Comparison of ENCODE assay signal across 25 cellular contexts in genomic region chr6:40629463-40629862, GRCh38. TPM values are rescaled to one million over a fixed set of nuclear protein-coding genes. Genes with fewer than 3 reads are reported as not detected.
DNase-seq lines count a peak whose midpoint lies in the region; ATAC-seq, FAIRE-seq and TF ChIP-seq lines count a peak whose summit lies in the region.
"Had no signal": no experiment of that assay in that cellular context is flagged by ENCODE, and none has a peak within 500 bp of the region (broad histone marks: within the 10 kb centered on the region; RNA-seq: fewer than 3 reads in every experiment).

No MANE protein-coding gene starts in this region.

- CTCF ChIA-PET in HepG2 (lab: Yijun Ruan, JAX; ENCODE audit: low intra/inter-chr PET ratio, low total read pairs), result no interaction called here
- CTCF ChIA-PET in H1 (lab: Charles Lee; ENCODE audit: partially characterized antibody), result interaction anchor here (0.8 to 1.9 kb wide), 5 partner anchors 12 to 410 kb away, joined by 3 to 5 read pairs (median 4); partner anchors contain the start of gene UNC5CL

- H4K8ac ChIP-seq in H1 (ENCODE audit: extremely low read depth, insufficient read depth, low read length) (no peak overlapping the region), trophoblast cell (ENCODE audit: low read depth, low read length) (no peak overlapping the region)

- no peak overlapping the region for H4K12ac ChIP-seq in trophoblast cell (ENCODE audit: low read depth, low read length)

- DNase-seq in HepG2 (ENCODE audit: low spot score) (no peak), right lobe of liver (no peak), H1 (ENCODE audit: low read depth in 1 of 2, low spot score in 2 of 2) (no peak), trophoblast cell (no peak), NCI-H2081 (lab: John Stamatoyannopoulos, UW) (no peak), DMS 273 (lab: John Stamatoyannopoulos, UW; ENCODE audit: unreplicated experiment) (no peak), natural killer cell (no peak)
- DNase-seq: 8988T; ACHN; C1 segment of cervical spinal cord; CD4-positive, alpha-beta memory T cell; CD4-positive, CD25-positive, alpha-beta regulatory T cell; CD8-positive, alpha-beta memory T cell; COR-L47; DMS79 treated with DMSO at 0.1 percent for 48 hours; GF-D8 had no signal

- no peaks in the 10 kb centered on the region for H3K36me3 Mint-ChIP-seq in nephron (ENCODE audit: low read depth)
- H3K36me3 Mint-ChIP-seq in natural killer cell, result no peaks in the 10 kb centered on the region
- H3K36me3 Mint-ChIP-seq: CD14-positive monocyte; CD4-positive, alpha-beta memory T cell; CD4-positive, CD25-positive, alpha-beta regulatory T cell; CD8-positive, alpha-beta memory T cell had no signal

- H3K4me3 Mint-ChIP-seq in nephron, result no peak overlapping the region
- no peak overlapping the region for H3K4me3 Mint-ChIP-seq in natural killer cell
- H3K4me3 Mint-ChIP-seq: CD14-positive monocyte; CD4-positive, alpha-beta memory T cell; CD4-positive, CD25-positive, alpha-beta regulatory T cell; CD8-positive, alpha-beta memory T cell had no signal

- H3K9me3 Mint-ChIP-seq in nephron (peaks cover 3% of the 10 kb centered on the region), natural killer cell (no peaks in the 10 kb centered on the region)

- no TSS peak for BruUV-seq in HepG2 (replicated peaks; lab: Mats Ljungman, UMichigan)

- no peak overlapping the region for H3K18ac ChIP-seq in H1 (ENCODE audit: extremely low read depth, low read length)
- no peak overlapping the region for H3K18ac ChIP-seq in trophoblast cell (ENCODE audit: low read length)

- peaks cover 2% of the 10 kb centered on the region; the same call in 1 of the 2 replicates for H3K23me2 ChIP-seq in H1 (ENCODE audit: low read depth, low read length)

- ATAC-seq in HepG2, result no peak
- no peak for ATAC-seq in right lobe of liver
- ATAC-seq in natural killer cell, result no peak

- H3K56ac ChIP-seq in H1 (replicated peaks; ENCODE audit: insufficient read length, low read depth, low read length), result no peak overlapping the region

- H3K79me2 ChIP-seq in HepG2 (ENCODE audit: insufficient read depth, low read length), result no peaks in the 10 kb centered on the region
- no peaks in the 10 kb centered on the region; a peak in 1 of 4 replicates for H3K79me2 ChIP-seq in H1 (ENCODE audit: control insufficient read depth in 1 of 2, insufficient read depth in 2 of 2, low read length in 2 of 2)
- H3K79me2 ChIP-seq in trophoblast cell (ENCODE audit: control insufficient read depth, insufficient read depth, low read length, poor library complexity), result no peaks in the 10 kb centered on the region

- H2AK5ac ChIP-seq in H1 (ENCODE audit: low read depth, low read length) (no peak overlapping the region), trophoblast cell (ENCODE audit: low read length) (no peak overlapping the region)

- H2BK5ac ChIP-seq in H1 (ENCODE audit: low read depth, low read length) (no peak overlapping the region), trophoblast cell (ENCODE audit: low read depth, low read length, poor library complexity) (no peak overlapping the region)

- H4K5ac ChIP-seq in H1 (ENCODE audit: insufficient read length, low read depth, low read length), result no peak overlapping the region

- H3K9me3 ChIP-seq in HepG2 (ENCODE audit: low read length) (no peaks in the 10 kb centered on the region), right lobe of liver (no peaks in the 10 kb centered on the region), H1 (ENCODE audit: insufficient read depth in 2 of 2, low read depth in 1 of 2, low read length in 1 of 2) (0 out of 4 replicates have a peak, but pooled peaks cover 0 to 4% of the 10 kb centered on the region in 2 experiments), trophoblast cell (ENCODE audit: insufficient read depth, low read depth, low read length) (no peaks in the 10 kb centered on the region)
- H3K9me3 ChIP-seq: BLaER1 had no signal

- H2BK20ac ChIP-seq in H1 (ENCODE audit: low read length), result no peak overlapping the region

- TF ChIP-seq POLR2A in HepG2 (IDR thresholded peaks at IDR 0.05; ENCODE audit: insufficient read depth in 1 of 2, low read depth in 2 of 2, low read length in 2 of 2) (no peak), right lobe of liver (IDR thresholded peaks at IDR 0.05) (no peak), H1 (IDR thresholded peaks at IDR 0.05; ENCODE audit: control extremely low read depth in 1 of 2, low read depth in 2 of 2, low read length in 2 of 2) (no peak)

- H3K9ac ChIP-seq in HepG2 (ENCODE audit: insufficient read depth, low read depth, low read length) (no peak overlapping the region), H1 (replicated peaks in 1 of 4; ENCODE audit: extremely low read depth in 1 of 4, low read depth in 3 of 4, low read length in 3 of 4) (no peak overlapping the region), trophoblast cell (ENCODE audit: low read length) (no peak overlapping the region)
- H3K9ac ChIP-seq: BLaER1 had no signal

- no peak overlapping the region for H2BK120ac ChIP-seq in H1 (replicated peaks; ENCODE audit: low read depth, low read length)
- no peak overlapping the region for H2BK120ac ChIP-seq in trophoblast cell (ENCODE audit: insufficient read depth, low read length, poor library complexity)

- no peak overlapping the region for H2BK15ac ChIP-seq in H1 (ENCODE audit: low read length)

- no peak overlapping the region for H3K4ac ChIP-seq in H1 (replicated peaks; ENCODE audit: insufficient read length, low read depth, low read length)
- H3K4ac ChIP-seq in trophoblast cell (ENCODE audit: low read depth, low read length), result no peak overlapping the region

- H2BK12ac ChIP-seq in H1 (ENCODE audit: low read depth, low read length), result no peak overlapping the region
- H2BK12ac ChIP-seq in trophoblast cell (ENCODE audit: low read length), result peak overlapping the region; percentile 63

- TF ChIP-seq CTCF in HepG2 (CRISPR knock-in tag; IDR thresholded peaks at IDR 0.05) (no peak), right lobe of liver (IDR thresholded peaks at IDR 0.05) (no peak), H1 (IDR thresholded peaks at IDR 0.05; ENCODE audit: control extremely low read depth in 1 of 3, insufficient read depth in 1 of 3, low read depth in 1 of 3, low read length in 3 of 3) (no peak), nephron (IDR thresholded peaks at IDR 0.05; ENCODE audit: unreplicated experiment in 3 of 3) (no peak), natural killer cell (IDR thresholded peaks at IDR 0.05) (no peak)

- H3K36me3 ChIP-seq in HepG2 (replicated peaks in 1 of 2; ENCODE audit: control insufficient read depth in 1 of 2, insufficient read depth in 2 of 2, low read length in 2 of 2), result no peaks in the 10 kb centered on the region
- H3K36me3 ChIP-seq in right lobe of liver, result no peaks in the 10 kb centered on the region
- H3K36me3 ChIP-seq in H1 (ENCODE audit: control insufficient read depth in 2 of 4, insufficient read depth in 4 of 4, low read length in 3 of 4), result no peaks in the 10 kb centered on the region
- no peaks in the 10 kb centered on the region for H3K36me3 ChIP-seq in trophoblast cell (ENCODE audit: control insufficient read depth in 1 of 2, insufficient read depth in 2 of 2, low read length in 2 of 2)
- H3K36me3 ChIP-seq: BE2C, BLaER1 had no signal

- TF ChIP-seq RAD21 in HepG2 (CRISPR knock-in tag; IDR thresholded peaks at IDR 0.05) (no peak), H1 (IDR thresholded peaks at IDR 0.05 in 1 of 2, conservative IDR thresholded peaks at IDR 0.05 in 1 of 2; ENCODE audit: low read depth in 2 of 2, low read length in 2 of 2) (no peak)

- H3K79me1 ChIP-seq in H1 (ENCODE audit: low read depth, low read length) (no peaks in the 10 kb centered on the region), trophoblast cell (ENCODE audit: low read length) (peaks cover 2% of the 10 kb centered on the region)

- no peaks in the 10 kb centered on the region for H4K20me1 ChIP-seq in HepG2 (ENCODE audit: insufficient read depth, low read length)
- H4K20me1 ChIP-seq in H1 (replicated peaks in 1 of 2; ENCODE audit: control insufficient read depth in 1 of 2, insufficient read depth in 2 of 2, low read length in 2 of 2), result no peaks in the 10 kb centered on the region
- H4K20me1 ChIP-seq: BLaER1 had no signal

- no peak for FAIRE-seq in HepG2 (lab: Jason Lieb, UNC)
- FAIRE-seq in H1 (lab: Jason Lieb, UNC), result no peak
- FAIRE-seq: A204.1, G401.6, GM12891, GM19239 had no signal

- no peak overlapping the region for H3K27ac ChIP-seq in HepG2 (ENCODE audit: extremely low read length, insufficient read depth, low read length)
- H3K27ac ChIP-seq in right lobe of liver, result no peak overlapping the region
- no peak overlapping the region for H3K27ac ChIP-seq in H1 (ENCODE audit: low read depth, low read length)
- H3K27ac ChIP-seq in trophoblast cell (ENCODE audit: low read depth, low read length), result no peak overlapping the region
- H3K27ac ChIP-seq: BLaER1 had no signal

- POLR2A ChIA-PET in HepG2 (lab: Yijun Ruan, JAX) (no interaction called here), H1 (lab: Charles Lee; ENCODE audit: partially characterized antibody) (no interaction called here)

- H3K14ac ChIP-seq in H1 (ENCODE audit: insufficient read length) (peak overlapping the region; percentile 21), trophoblast cell (ENCODE audit: low read length) (no peak overlapping the region)

- H3K27ac Mint-ChIP-seq in nephron (peak overlapping the region in 2 of 3 experiments; percentile 67 to 72), natural killer cell (no peak overlapping the region)
- H3K27ac Mint-ChIP-seq: CD14-positive monocyte; CD4-positive, alpha-beta memory T cell had no signal

- no peak overlapping the region for H3K23ac ChIP-seq in H1 (ENCODE audit: insufficient read length)
- no peak overlapping the region for H3K23ac ChIP-seq in trophoblast cell (ENCODE audit: low read length)

- H2AFZ ChIP-seq in HepG2 (ENCODE audit: low read length) (no peak overlapping the region), H1 (ENCODE audit: low read length) (no peak overlapping the region), trophoblast cell (ENCODE audit: insufficient read depth, low read length, poor library complexity) (no peak overlapping the region)

- H3K4me3 ChIP-seq in HepG2 (replicated peaks in 1 of 3; ENCODE audit: insufficient read depth in 1 of 3, low read depth in 2 of 3, low read length in 3 of 3) (no peak overlapping the region), right lobe of liver (no peak overlapping the region), H1 (ENCODE audit: extremely low read depth in 1 of 4, insufficient read depth in 2 of 4, low read depth in 3 of 4, low read length in 4 of 4) (no peak overlapping the region), trophoblast cell (ENCODE audit: low read depth, low read length) (no peak overlapping the region)
- H3K4me3 ChIP-seq: BLaER1 had no signal

- TF ChIP-seq EP300 in HepG2 (IDR thresholded peaks at IDR 0.05; ENCODE audit: low read depth in 2 of 2, low read length in 2 of 2) (no peak), HepG2 (CRISPR knock-in tag; IDR thresholded peaks at IDR 0.05; ENCODE audit: borderline replicate concordance) (no peak), H1 (IDR thresholded peaks at IDR 0.05; ENCODE audit: borderline replicate concordance in 1 of 2, low read depth in 2 of 2, low read length in 2 of 2) (no peak)

- 42% methylated on average over 6 of the region's 6 CpGs for WGBS in HepG2 (ENCODE audit: low lambda C conversion rate)
- WGBS in right lobe of liver (ENCODE audit: insufficient coverage, low coverage, low lambda C conversion rate, missing lambda C conversion rate), result 75% methylated on average over 5 of the region's 6 CpGs
- WGBS in H1 (ENCODE audit: extremely low coverage in 1 of 2, insufficient coverage in 1 of 2, insufficient read length in 1 of 2, insufficient replicate concordance in 2 of 2, low coverage in 1 of 2, low lambda C conversion rate in 2 of 2, missing lambda C conversion rate in 1 of 2), 2 experiments, result 84% methylated on average over 6 of the region's 6 CpGs; no CpG with 5 or more reads in 1 of the 2 experiments
- no CpG with 5 or more reads among the region's 6 CpGs for WGBS in trophoblast cell (ENCODE audit: extremely low coverage, insufficient coverage, insufficient read length)

- peaks cover 15% of the 10 kb centered on the region for H3K27me3 Mint-ChIP-seq in nephron (ENCODE audit: low read depth)
- peaks cover 0 to 9% of the 10 kb centered on the region in 2 donors for H3K27me3 Mint-ChIP-seq in natural killer cell (ENCODE audit: low read depth in 2 of 2)

- H4K91ac ChIP-seq in H1 (replicated peaks; ENCODE audit: insufficient read length, low read length) (no peak overlapping the region), trophoblast cell (ENCODE audit: low read depth, low read length) (no peak overlapping the region)

- intact Hi-C loops in HepG2 (cut with micrococcal nuclease; ENCODE audit: unreplicated experiment), result no loop called here
- intact Hi-C loops in right lobe of liver (cut with DNase I), result no loop called here
- intact Hi-C loops in natural killer cell (cut with micrococcal nuclease), result no loop called here

- H3K27me3 ChIP-seq in HepG2 (ENCODE audit: control insufficient read depth in 1 of 2, insufficient read depth in 2 of 2, low read length in 2 of 2) (peaks cover 2 to 16% of the 10 kb centered on the region in 2 experiments; a peak in 2 of 5 replicates), right lobe of liver (no peaks in the 10 kb centered on the region), H1 (replicated peaks in 1 of 4; ENCODE audit: control insufficient read depth in 3 of 4, extremely low read depth in 1 of 4, insufficient read depth in 3 of 4, low read length in 3 of 4) (no peaks in the 10 kb centered on the region), trophoblast cell (ENCODE audit: insufficient read depth, low read length) (no peaks in the 10 kb centered on the region)
- H3K27me3 ChIP-seq: BE2C, BLaER1 had no signal

- no peak overlapping the region for H3K4me2 ChIP-seq in HepG2 (ENCODE audit: low read depth, low read length)
- no peak overlapping the region for H3K4me2 ChIP-seq in H1 (ENCODE audit: insufficient read depth in 1 of 2, low read depth in 2 of 2, low read length in 2 of 2)
- H3K4me2 ChIP-seq in trophoblast cell (ENCODE audit: low read length), result no peak overlapping the region
- H3K4me2 ChIP-seq: BLaER1 had no signal

- H3K4me1 ChIP-seq in HepG2 (ENCODE audit: insufficient read depth, low read length) (no peaks in the 10 kb centered on the region), right lobe of liver (no peaks in the 10 kb centered on the region), H1 (replicated peaks in 1 of 4; ENCODE audit: control insufficient read depth in 3 of 4, insufficient read depth in 4 of 4, low read length in 3 of 4) (no peaks in the 10 kb centered on the region), trophoblast cell (ENCODE audit: control insufficient read depth in 1 of 2, insufficient read depth in 2 of 2, low read length in 2 of 2) (peaks cover 16 to 21% of the 10 kb centered on the region in 2 experiments)

- H3K4me1 Mint-ChIP-seq in nephron (peaks cover 23% of the 10 kb centered on the region), natural killer cell (peaks cover 0 to 2% of the 10 kb centered on the region in 2 donors)
- H3K4me1 Mint-ChIP-seq: CD14-positive monocyte; CD4-positive, alpha-beta memory T cell; CD4-positive, CD25-positive, alpha-beta regulatory T cell; CD8-positive, alpha-beta memory T cell had no signal

- in situ Hi-C loops in HepG2 (cut with HindIII; ENCODE audit: extremely low pct_ligation_motif_present, low pct_unique_long_range_greater_than_20kb), result no loop called here

RNA-seq across cellular contexts. Expression of gene LRFN2, which starts 42.3 kb away (rescaled TPM):
- total RNA-seq in HepG2 (2016; rRNA removed; fragmentation: Illumina TruSeq; extraction: Trizol), result not detected in 2 replicates
- total RNA-seq in HepG2 (2016; cell fraction: cytosol; rRNA removed; fragmentation: Illumina TruSeq; extraction: Trizol; ENCODE audit: low read depth), result not detected in 2 replicates
- not detected in 2 replicates for total RNA-seq in HepG2 (2016; cell fraction: insoluble cytoplasmic fraction; rRNA removed; fragmentation: Illumina TruSeq; extraction: Trizol)
- total RNA-seq in HepG2 (2016; cell fraction: membrane; rRNA removed; fragmentation: Illumina TruSeq; extraction: Trizol), result not detected in 2 replicates
- total RNA-seq in HepG2 (2016; cell fraction: nucleus; rRNA removed; fragmentation: Illumina TruSeq; extraction: Trizol), result not detected in 2 replicates
- not detected in 2 replicates for polyA plus RNA-seq in HepG2 (2011; rRNA removed)
- not detected in 2 replicates for polyA plus RNA-seq in HepG2 (2011; cell fraction: cytosol; rRNA removed)
- polyA plus RNA-seq in HepG2 (2011; cell fraction: nucleus; rRNA removed), result not detected in 2 replicates
- polyA plus RNA-seq in HepG2 (2012), result not detected in 2 replicates
- not detected in 2 replicates for polyA plus RNA-seq in HepG2 (2016; cell fraction: cytosol; fragmentation: Illumina TruSeq; extraction: Trizol; ENCODE audit: low read depth)
- polyA plus RNA-seq in HepG2 (2016; cell fraction: insoluble cytoplasmic fraction; fragmentation: Illumina TruSeq; extraction: Trizol; ENCODE audit: low read depth), result not detected in 2 replicates
- polyA plus RNA-seq in HepG2 (2016; cell fraction: membrane; fragmentation: Illumina TruSeq; extraction: Trizol; ENCODE audit: low read depth), result not detected in 2 replicates
- not detected in 2 replicates for polyA plus RNA-seq in HepG2 (2016; cell fraction: nucleus; fragmentation: Illumina TruSeq; extraction: Trizol; ENCODE audit: insufficient read depth, low read depth)
- not detected in 2 replicates for polyA minus RNA-seq in HepG2 (2011; rRNA and poly(A)+ RNA removed; ENCODE audit: low replicate concordance)
- polyA minus RNA-seq in HepG2 (2011; cell fraction: cytosol; rRNA and poly(A)+ RNA removed), result not detected in 2 replicates
- not detected in 2 replicates for polyA minus RNA-seq in HepG2 (2011; cell fraction: nucleus; rRNA and poly(A)+ RNA removed)
- total RNA-seq in right lobe of liver, result under 1 TPM in 1 of 6 experiments, not detected in 5; 0.19 TPM
- total RNA-seq in H1 (2021; fragmentation: NEBNext Ultra II Directional; extraction: Animal tissue kit (Norgen Biotek cat#: 25700)), result 2.3 TPM in 2 replicates
- polyA plus RNA-seq in H1 (2011; rRNA removed), result 2.3 and 2.9 TPM in 2 replicates
- 2.1 TPM for polyA plus RNA-seq in H1 (2011; cell fraction: cytosol; rRNA removed)
- 5.0 TPM for polyA plus RNA-seq in H1 (2011; cell fraction: nucleus; rRNA removed)
- 0.64 to 1.5 TPM (median 1.2 TPM) in 4 replicates for polyA plus RNA-seq in H1 (2012, experiment 1 of 2)
- 0.75 TPM for polyA plus RNA-seq in H1 (2012, experiment 2 of 2)
- 2.1 TPM for polyA plus RNA-seq in H1 (2013, experiment 1 of 2)
- polyA plus RNA-seq in H1 (2013, experiment 2 of 2), result 2.3 TPM
- 3.2 and 3.8 TPM in 2 replicates for polyA minus RNA-seq in H1 (2011; rRNA and poly(A)+ RNA removed)
- 2.9 TPM for polyA minus RNA-seq in H1 (2011; cell fraction: cytosol; rRNA and poly(A)+ RNA removed)
- polyA minus RNA-seq in H1 (2011; cell fraction: nucleus; rRNA and poly(A)+ RNA removed), result 6.2 TPM
- polyA plus RNA-seq in trophoblast cell (2013), result 0.01 and 0.03 TPM in 2 replicates
- total RNA-seq in natural killer cell, result 1 to 10 TPM; 3.0 to 3.6 (median 3.5) TPM
- total RNA-seq: CD4-positive, alpha-beta memory T cell; CD4-positive, CD25-positive, alpha-beta regulatory T cell; CD8-positive, alpha-beta memory T cell had no signal
- polyA plus RNA-seq: AG04450; CD14-positive monocyte; CD4-positive, CD25-positive, alpha-beta regulatory T cell had no signal

Comparison
In these comparisons a context has a peak if more than half of its experiments do, and no peak if none do; other contexts are left out.
1. H3K27ac Mint-ChIP-seq: peak in nephron (2 of 3); none in natural killer cell (0 of 2).
2. Of the 41 proteins assayed by ChIP-seq in both HepG2 and H1: peak only in HepG2: none; only in H1: KDM1A; in both: none; in neither: 40.